ENCODE assay signal across 1 cellular context in genomic region chr13:99050983-99051488, GRCh38.
TF ChIP-seq lines count a peak whose summit lies in the region.

No MANE protein-coding gene starts in this region.

TF ChIP-seq in H1, 55 proteins besides CTCF, POLR2A, EP300 and RAD21:
- TF ChIP-seq RFX5 (IDR thresholded peaks at IDR 0.05; ENCODE audit: borderline replicate concordance, low read depth, low read length) = no peak
- TF ChIP-seq POLR2AphosphoS5 (IDR thresholded peaks at IDR 0.05; ENCODE audit: low read depth, low read length) = no peak
- TF ChIP-seq CTBP2 (IDR thresholded peaks at IDR 0.05; ENCODE audit: borderline replicate concordance, insufficient read depth, insufficient read length, low read length) = no peak
- TF ChIP-seq SIX5 (IDR thresholded peaks at IDR 0.05; ENCODE audit: low read depth, low read length) = no peak
- TF ChIP-seq SP1 (IDR thresholded peaks at IDR 0.05; ENCODE audit: low read depth, low read length) = no peak
- TF ChIP-seq E2F6 (IDR thresholded peaks at IDR 0.05) = 0 out of 2 replicates have a peak, but pooled peaks have one; percentile 46
